ENCODE assay signal across 18 cellular contexts in the genomic region with DNA sequence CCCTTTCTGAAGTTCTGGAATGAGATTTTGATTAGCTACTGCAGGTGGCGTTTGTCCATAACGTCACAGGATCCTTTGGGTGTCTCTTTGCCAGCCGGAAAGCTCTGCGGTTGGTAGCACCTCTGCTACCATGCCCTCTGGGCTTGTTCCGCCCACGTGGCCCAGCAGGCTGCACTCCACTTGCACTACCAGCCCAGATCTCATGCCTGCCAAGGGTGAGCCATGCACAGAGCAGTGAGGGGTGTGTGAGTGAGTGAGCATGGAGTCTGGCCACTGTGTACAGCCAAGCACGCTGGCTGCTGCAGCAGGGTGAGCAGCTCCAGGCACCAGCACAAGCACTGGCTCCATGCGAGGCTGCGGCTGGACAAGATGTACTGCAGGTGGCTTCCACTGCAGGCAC. TPM values are rescaled to one million over a fixed set of nuclear protein-coding genes. Genes with fewer than 3 reads are reported as not detected.
DNase-seq lines count a peak whose midpoint lies in the region; ATAC-seq, FAIRE-seq and TF ChIP-seq lines count a peak whose summit lies in the region.
"Had no signal": no experiment of that assay in that cellular context is flagged by ENCODE, and none has a peak within 500 bp of the region (broad histone marks: within the 10 kb centered on the region; RNA-seq: fewer than 3 reads in every experiment).

No MANE protein-coding gene starts in this region.

- H3K27ac ChIP-seq in aorta (ENCODE audit: low read depth in 1 of 2, low read length in 2 of 2), result no peak overlapping the region
- H3K27ac ChIP-seq: 22Rv1 had no signal

- TF ChIP-seq CTCF in kidney epithelial cell (IDR thresholded peaks at IDR 0.05; ENCODE audit: insufficient read depth, low read length, poor library complexity, severe bottlenecking), result no peak

- H3K27me3 Mint-ChIP-seq in effector memory CD8-positive, alpha-beta T cell, result peaks cover 0 to 6% of the 10 kb centered on the region in 2 donors
- H3K27me3 Mint-ChIP-seq: CD8-positive, alpha-beta memory T cell; T-helper 17 cell had no signal

- WGBS in aorta, 2 donors, result 90 to 91% methylated on average over 9 of the region's 9 CpGs

- H3K4me1 Mint-ChIP-seq in effector memory CD8-positive, alpha-beta T cell (ENCODE audit: low read depth in 2 of 2), result peaks cover 13 to 17% of the 10 kb centered on the region in 2 donors

- no peaks in the 10 kb centered on the region for H3K9me3 Mint-ChIP-seq in effector memory CD8-positive, alpha-beta T cell
- H3K9me3 Mint-ChIP-seq in activated naive CD4-positive, alpha-beta T cell treated with anti-CD3 and anti-CD28 coated beads, Interleukin-2, amount 50 U/mL, for 72 hours, result peaks cover 0 to 4% of the 10 kb centered on the region in 2 donors
- H3K9me3 Mint-ChIP-seq: activated T-cell treated with anti-CD3 and anti-CD28 coated beads, Interleukin-2, amount 50 U/mL, for 4 hours; CD8-positive, alpha-beta memory T cell had no signal

- TF ChIP-seq POLR2A in GM12891 (IDR thresholded peaks at IDR 0.05; ENCODE audit: low read depth, low read length), result no peak

- H3K4me3 Mint-ChIP-seq in effector memory CD8-positive, alpha-beta T cell, result no peak overlapping the region
- H3K4me3 Mint-ChIP-seq: activated T-cell treated with anti-CD3 and anti-CD28 coated beads, Interleukin-2, amount 50 U/mL, for 4 hours; CD8-positive, alpha-beta memory T cell; T-helper 17 cell had no signal

- H3K36me3 Mint-ChIP-seq in effector memory CD8-positive, alpha-beta T cell (ENCODE audit: insufficient read depth), result no peaks in the 10 kb centered on the region
- H3K36me3 Mint-ChIP-seq in activated naive CD4-positive, alpha-beta T cell treated with anti-CD3 and anti-CD28 coated beads, Interleukin-2, amount 50 U/mL, for 72 hours, result peaks cover 0 to 21% of the 10 kb centered on the region in 2 donors

- ATAC-seq in effector memory CD8-positive, alpha-beta T cell (replicated peaks), result peak; percentile 32
- ATAC-seq in aorta (ENCODE audit: low FRiP score) (no peak), HG03135 (IDR thresholded peaks at IDR 0.05; ENCODE audit: unreplicated experiment) (no peak)
- ATAC-seq in activated naive CD4-positive, alpha-beta T cell treated with anti-CD3 and anti-CD28 coated beads, Interleukin-2, amount 50 U/mL, for 72 hours, result no peak
- ATAC-seq: activated T-cell treated with anti-CD3 and anti-CD28 coated beads, Interleukin-2, amount 50 U/mL, for 4 hours; T-helper 17 cell had no signal

- peak; percentile 46 for DNase-seq in SIG-M5 treated with dmso at 0.1 percent for 504 hours (lab: John Stamatoyannopoulos, UW; ENCODE audit: unreplicated experiment)
- DNase-seq in SIG-M5 (lab: John Stamatoyannopoulos, UW), result no peak
- DNase-seq in effector memory CD8-positive, alpha-beta T cell, result no peak
- DNase-seq in kidney epithelial cell (ENCODE audit: low read depth), result peak; percentile 25
- no peak for DNase-seq in aorta
- DNase-seq in GM12891 (ENCODE audit: insufficient read length, low spot score), result no peak
- no peak for DNase-seq in activated naive CD4-positive, alpha-beta T cell treated with anti-CD3 and anti-CD28 coated beads, Interleukin-2, amount 50 U/mL, for 72 hours (ENCODE audit: low spot score in 2 of 2)
- DNase-seq: activated CD4-positive, alpha-beta T cell treated with anti-CD3 and anti-CD28 coated beads for 48 hours; activated T-cell treated with anti-CD3 and anti-CD28 coated beads, Interleukin-2, amount 50 U/mL, for 4 hours; CD8-positive, alpha-beta memory T cell; erythroblast; kidney glomerular epithelial cell; NCI-H2081; NCI-H748 treated with DMSO at 0.1 percent for 48 hours; T-helper 17 cell had no signal

- FAIRE-seq in GM12891 (lab: Jason Lieb, UNC), result no peak
- FAIRE-seq: RCC 7860 had no signal

- H3K27ac Mint-ChIP-seq in effector memory CD8-positive, alpha-beta T cell, result no peak overlapping the region
- no peak overlapping the region for H3K27ac Mint-ChIP-seq in activated naive CD4-positive, alpha-beta T cell treated with anti-CD3 and anti-CD28 coated beads, Interleukin-2, amount 50 U/mL, for 72 hours
- H3K27ac Mint-ChIP-seq: CD8-positive, alpha-beta memory T cell; T-helper 17 cell had no signal

- no peaks in the 10 kb centered on the region for H3K4me1 ChIP-seq in aorta (ENCODE audit: control insufficient read depth in 1 of 2, insufficient read depth in 2 of 2, low read length in 2 of 2)

- H3K36me3 ChIP-seq in kidney epithelial cell (ENCODE audit: control insufficient read depth, insufficient read depth, low read length) (no peaks in the 10 kb centered on the region), aorta (ENCODE audit: control insufficient read depth in 1 of 2, insufficient read depth in 2 of 2, low read length in 1 of 2) (no peaks in the 10 kb centered on the region)

- no peaks in the 10 kb centered on the region for H3K9me3 ChIP-seq in aorta (ENCODE audit: control insufficient read depth, low read length)

- H3K4me3 ChIP-seq in kidney epithelial cell (ENCODE audit: low read depth, low read length) (no peak overlapping the region), aorta (ENCODE audit: low read length in 2 of 2) (no peak overlapping the region)

- intact Hi-C loops in aorta (cut with DNase I), result no loop called here

- H3K27me3 ChIP-seq in kidney epithelial cell (ENCODE audit: control insufficient read depth, insufficient read depth, low read length) (no peaks in the 10 kb centered on the region), aorta (ENCODE audit: control insufficient read depth in 1 of 2, insufficient read depth in 2 of 2, low read length in 1 of 2) (no peaks in the 10 kb centered on the region)

TF ChIP-seq in GM12891, 5 proteins besides CTCF, POLR2A, EP300 and RAD21:
- TF ChIP-seq POLR2AphosphoS5 (IDR thresholded peaks at IDR 0.05; ENCODE audit: low read depth, low read length), result no peak
- no peak for TF ChIP-seq POU2F2 (IDR thresholded peaks at IDR 0.05; ENCODE audit: low read depth, low read length)
- no peak for TF ChIP-seq PAX5 (IDR thresholded peaks at IDR 0.05; ENCODE audit: insufficient read depth, low read length, severe bottlenecking)
- no peak for TF ChIP-seq SPI1 (IDR thresholded peaks at IDR 0.05; ENCODE audit: low read depth, low read length)
- no peak for TF ChIP-seq TAF1 (IDR thresholded peaks at IDR 0.05; ENCODE audit: low read depth, low read length)

RNA-seq across cellular contexts. Expression of a gene that starts 6.6 kb away (rescaled TPM):
- total RNA-seq in kidney epithelial cell (62.8 and 65.5 TPM in 2 replicates), aorta (100 to 1,000 TPM; 120 to 146 TPM)
- 100 to 1,000 TPM; 113 to 118 TPM for polyA plus RNA-seq in aorta
- polyA plus RNA-seq in GM12891 (2012; ENCODE audit: low read depth, missing spikeins), result 260 TPM
- total RNA-seq in activated naive CD4-positive, alpha-beta T cell treated with anti-CD3 and anti-CD28 coated beads, Interleukin-2, amount 50 U/mL, for 72 hours, result 100 to 1,000 TPM; 260 to 462 TPM

RNA-seq across cellular contexts. Expression of a gene that starts 49.9 kb away (rescaled TPM):
- 161 and 185 TPM in 2 replicates for total RNA-seq in kidney epithelial cell
- 100 to 1,000 TPM; 214 to 224 TPM for total RNA-seq in aorta
- 100 to 1,000 TPM; 239 to 303 TPM for polyA plus RNA-seq in aorta
- 282 TPM for polyA plus RNA-seq in GM12891 (2012; ENCODE audit: low read depth, missing spikeins)
- 100 to 1,000 TPM; 166 to 309 TPM for total RNA-seq in activated naive CD4-positive, alpha-beta T cell treated with anti-CD3 and anti-CD28 coated beads, Interleukin-2, amount 50 U/mL, for 72 hours

RNA-seq across cellular contexts. Expression of a gene that starts 50.0 kb away (rescaled TPM):
- total RNA-seq in kidney epithelial cell (55.3 and 56.3 TPM in 2 replicates), aorta (10 to 100 TPM; 17.1 to 17.3 TPM)
- polyA plus RNA-seq in aorta, result 10 to 100 TPM; 18.0 to 24.4 TPM
- polyA plus RNA-seq in GM12891 (2012; ENCODE audit: low read depth, missing spikeins), result 27.0 TPM
- total RNA-seq in activated naive CD4-positive, alpha-beta T cell treated with anti-CD3 and anti-CD28 coated beads, Interleukin-2, amount 50 U/mL, for 72 hours, result 10 to 100 TPM; 43.7 to 62.2 TPM

Comparison
In these comparisons a context has a peak if more than half of its experiments do, and no peak if none do; other contexts are left out.
1. DNase-seq: peak in SIG-M5 treated with dmso at 0.1 percent for 504 hours (single experiment) and kidney epithelial cell (single experiment); none in SIG-M5 (single experiment), effector memory CD8-positive, alpha-beta T cell (0 of 3), aorta (0 of 2), GM12891 (single experiment) and activated naive CD4-positive, alpha-beta T cell treated with anti-CD3 and anti-CD28 coated beads, Interleukin-2, amount 50 U/mL, for 72 hours (0 of 2).